Comparison of ENCODE assay signal across 19 cellular contexts in the genomic region with DNA sequence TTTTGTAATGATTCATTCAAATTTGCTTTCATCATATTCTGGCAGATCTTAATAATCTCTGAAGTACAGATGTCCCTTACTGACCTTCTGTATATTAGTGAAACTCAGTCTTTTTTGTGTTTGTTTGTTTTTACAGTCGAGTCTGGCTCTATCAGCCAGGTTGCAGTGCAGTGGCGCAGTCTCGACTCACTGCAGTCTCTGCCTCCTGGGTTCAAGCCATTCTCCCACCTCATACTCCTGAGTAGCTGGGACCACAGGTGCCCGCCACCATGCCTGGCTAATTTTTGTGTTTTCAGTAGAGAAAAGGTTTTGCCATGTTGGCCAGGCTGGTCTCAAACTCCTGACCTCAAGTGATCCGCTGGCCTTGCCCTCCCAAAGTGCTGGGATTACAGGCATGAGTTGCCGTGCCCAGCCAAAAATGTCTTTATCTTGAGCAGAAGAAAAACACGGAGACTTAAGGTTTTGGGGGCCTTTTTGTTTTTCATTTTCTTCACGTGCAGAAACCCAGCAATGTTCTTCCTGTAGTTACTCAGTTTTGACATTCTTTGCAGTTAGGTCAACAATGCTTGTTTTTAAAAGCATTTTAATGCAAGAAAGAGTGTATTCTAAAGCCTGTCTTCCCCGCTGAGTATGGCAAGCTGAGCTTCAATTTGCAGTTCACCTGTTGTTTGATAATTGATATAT.
DNase-seq lines count a peak whose midpoint lies in the region; ATAC-seq and TF ChIP-seq lines count a peak whose summit lies in the region.
"Had no signal": no experiment of that assay in that cellular context is flagged by ENCODE, and none has a peak within 500 bp of the region (broad histone marks: within the 10 kb centered on the region; RNA-seq: fewer than 3 reads in every experiment).

No MANE protein-coding gene starts in this region.

- POLR2A ChIA-PET in CD4-positive, alpha-beta T cell (lab: Charles Lee), result no interaction called here

- TF ChIP-seq CTCF in endodermal cell (conservative IDR thresholded peaks at IDR 0.05), result no peak
- TF ChIP-seq CTCF in CD4-positive, alpha-beta T cell (IDR thresholded peaks at IDR 0.05), result no peak

- H3K4me1 Mint-ChIP-seq in endodermal cell, result peaks cover 46% of the 10 kb centered on the region
- no peaks in the 10 kb centered on the region for H3K4me1 Mint-ChIP-seq in CD4-positive, alpha-beta T cell (ENCODE audit: low read depth)

- H3K4me1 ChIP-seq in NT2/D1 (ENCODE audit: insufficient read depth, insufficient read length) (no peaks in the 10 kb centered on the region), endodermal cell (ENCODE audit: control insufficient read depth, insufficient read depth, low read length) (peaks cover 12% of the 10 kb centered on the region), mesendoderm (ENCODE audit: control insufficient read depth, low read depth, low read length) (no peaks in the 10 kb centered on the region)

- H3K27me3 Mint-ChIP-seq in endodermal cell (ENCODE audit: insufficient read depth), result no peaks in the 10 kb centered on the region
- no peaks in the 10 kb centered on the region for H3K27me3 Mint-ChIP-seq in CD4-positive, alpha-beta T cell
- H3K27me3 Mint-ChIP-seq: CD4-positive, CD25-positive, alpha-beta regulatory T cell had no signal

- intact Hi-C loops in CD4-positive, alpha-beta T cell (cut with DNase I, micrococcal nuclease), result no loop called here

- H3K27me3 ChIP-seq in NT2/D1 (ENCODE audit: insufficient read depth, insufficient read length), result no peaks in the 10 kb centered on the region
- no peaks in the 10 kb centered on the region for H3K27me3 ChIP-seq in endodermal cell (ENCODE audit: control insufficient read depth, insufficient read depth, low read length, poor library complexity, severe bottlenecking)
- H3K27me3 ChIP-seq in mesendoderm (ENCODE audit: insufficient read depth, low read length, poor library complexity), result no peaks in the 10 kb centered on the region
- H3K27me3 ChIP-seq in CD4-positive, alpha-beta T cell (ENCODE audit: control insufficient read depth, insufficient read depth, low read length), result no peaks in the 10 kb centered on the region

- H3K36me3 Mint-ChIP-seq in endodermal cell (ENCODE audit: low read depth), result no peaks in the 10 kb centered on the region
- no peaks in the 10 kb centered on the region for H3K36me3 Mint-ChIP-seq in CD4-positive, alpha-beta T cell (ENCODE audit: low read depth)
- H3K36me3 Mint-ChIP-seq: CD4-positive, CD25-positive, alpha-beta regulatory T cell had no signal

- peak overlapping the region; percentile 77 for H3K27ac Mint-ChIP-seq in endodermal cell
- no peak overlapping the region for H3K27ac Mint-ChIP-seq in CD4-positive, alpha-beta T cell
- H3K27ac Mint-ChIP-seq: CD4-positive, CD25-positive, alpha-beta regulatory T cell had no signal

- H2AK5ac ChIP-seq in mesendoderm (ENCODE audit: low read length), result no peak overlapping the region

- H3K4me2 ChIP-seq in mesendoderm (ENCODE audit: low read length), result no peak overlapping the region
- H3K4me2 ChIP-seq: SK-N-SH had no signal

- H3K79me2 ChIP-seq in mesendoderm (ENCODE audit: control insufficient read depth, insufficient read depth, low read length), result no peaks in the 10 kb centered on the region

- H3K4me3 Mint-ChIP-seq in endodermal cell, result peak overlapping the region; percentile 8
- H3K4me3 Mint-ChIP-seq in CD4-positive, alpha-beta T cell, result no peak overlapping the region
- H3K4me3 Mint-ChIP-seq: CD4-positive, CD25-positive, alpha-beta regulatory T cell had no signal

- CTCF ChIA-PET in CD4-positive, alpha-beta T cell (lab: Charles Lee), result no interaction called here

- H3K9me3 ChIP-seq in NT2/D1 (ENCODE audit: insufficient read depth, low read length) (no peaks in the 10 kb centered on the region; the same call in 1 of the 2 replicates), endodermal cell (ENCODE audit: control insufficient read depth, low read length) (peaks cover 9% of the 10 kb centered on the region)
- no peaks in the 10 kb centered on the region for H3K9me3 ChIP-seq in CD4-positive, alpha-beta T cell (ENCODE audit: control insufficient read depth, low read length)
- H3K9me3 ChIP-seq: SK-N-SH had no signal

- H3K36me3 ChIP-seq in NT2/D1 (ENCODE audit: insufficient read depth, insufficient read length, low read length) (no peaks in the 10 kb centered on the region), endodermal cell (ENCODE audit: control insufficient read depth, insufficient read depth, low read length) (no peaks in the 10 kb centered on the region), mesendoderm (ENCODE audit: control insufficient read depth, insufficient read depth, low read length) (no peaks in the 10 kb centered on the region)

- no peaks in the 10 kb centered on the region for H3K9me3 Mint-ChIP-seq in endodermal cell
- H3K9me3 Mint-ChIP-seq in CD4-positive, alpha-beta T cell, result no peaks in the 10 kb centered on the region
- H3K9me3 Mint-ChIP-seq: CD4-positive, CD25-positive, alpha-beta regulatory T cell had no signal

- no peak overlapping the region for H3K23ac ChIP-seq in mesendoderm (ENCODE audit: low read length)

- H3K9ac ChIP-seq in NT2/D1 (ENCODE audit: insufficient read length, low read depth) (no peak overlapping the region), endodermal cell (ENCODE audit: extremely low read depth, low read length, poor library complexity, severe bottlenecking) (no peak overlapping the region), mesendoderm (ENCODE audit: low read length) (no peak overlapping the region)
- H3K9ac ChIP-seq: SK-N-SH had no signal

- H3K4ac ChIP-seq in mesendoderm (ENCODE audit: low read depth, low read length), result no peak overlapping the region

- 53 to 59% methylated on average over 7 to 9 of the region's 9 CpGs for WGBS in endodermal cell (ENCODE audit: insufficient coverage in 1 of 2, insufficient read length in 1 of 2), 2 experiments
- no CpG with 5 or more reads among the region's 9 CpGs for WGBS in mesendoderm (ENCODE audit: extremely low coverage, insufficient coverage, low lambda C conversion rate)

- H4K5ac ChIP-seq in mesendoderm (ENCODE audit: low read length), result no peak overlapping the region

- H3K18ac ChIP-seq in mesendoderm (ENCODE audit: low read length), result peak overlapping the region; percentile 22

- no peak overlapping the region for H4K8ac ChIP-seq in mesendoderm (ENCODE audit: low read depth, low read length)

- H2BK5ac ChIP-seq in mesendoderm (ENCODE audit: low read length), result no peak overlapping the region

- DNase-seq in NT2/D1 (ENCODE audit: low read depth, low spot score), result peak; percentile 57
- peak; percentile 65 for DNase-seq in endodermal cell
- no peak for DNase-seq in mesendoderm
- DNase-seq in CD4-positive, alpha-beta T cell, result no peak
- no peak for DNase-seq in middle frontal gyrus (ENCODE audit: extremely low spot score, low spot score)
- DNase-seq: CD4-positive, CD25-positive, alpha-beta regulatory T cell; COR-L47; DMS79 treated with DMSO at 0.1 percent for 48 hours; KBM-7; NCI-H1092 treated with DMSO at 0.1 percent for 48 hours; NCI-H1436 treated with DMSO at 0.1 percent for 48 hours; NCI-H1930; NCI-H510A; NCI-H748 treated with DMSO at 0.1 percent for 48 hours; SIG-M5; SK-N-SH had no signal

- no peak overlapping the region for H2BK15ac ChIP-seq in mesendoderm (replicated peaks; ENCODE audit: low read depth)

- ATAC-seq in CD4-positive, alpha-beta T cell (ENCODE audit: poor library complexity), result no peak
- ATAC-seq in GM21825 (IDR thresholded peaks at IDR 0.05; ENCODE audit: unreplicated experiment), result no peak
- no peak for ATAC-seq in GM18867 (IDR thresholded peaks at IDR 0.05; ENCODE audit: unreplicated experiment)
- ATAC-seq: Panc1 had no signal

- no peak overlapping the region for H3K4me3 ChIP-seq in NT2/D1 (ENCODE audit: insufficient read length, low read depth)
- no peak overlapping the region for H3K4me3 ChIP-seq in endodermal cell (ENCODE audit: low read length)
- no peak overlapping the region for H3K4me3 ChIP-seq in mesendoderm (ENCODE audit: low read length)

- H3K79me1 ChIP-seq in mesendoderm (ENCODE audit: low read length), result no peaks in the 10 kb centered on the region

- H3K27ac ChIP-seq in endodermal cell (ENCODE audit: low read depth, low read length), result no peak overlapping the region
- H3K27ac ChIP-seq in mesendoderm (ENCODE audit: low read depth, low read length), result peak overlapping the region; percentile 90
- no peak overlapping the region for H3K27ac ChIP-seq in CD4-positive, alpha-beta T cell (ENCODE audit: low read depth, low read length)

- H2BK120ac ChIP-seq in mesendoderm (ENCODE audit: low read depth, low read length), result peak overlapping the region; percentile 5

- H3K56ac ChIP-seq in mesendoderm (ENCODE audit: low read length), result peak overlapping the region; percentile 51

Comparison
In these comparisons a context has a peak if more than half of its experiments do, and no peak if none do; other contexts are left out.
1. DNase-seq: peak in NT2/D1 (single experiment) and endodermal cell (single experiment); none in mesendoderm (single experiment), CD4-positive, alpha-beta T cell (0 of 10) and middle frontal gyrus (single experiment).